In the genomic region with DNA sequence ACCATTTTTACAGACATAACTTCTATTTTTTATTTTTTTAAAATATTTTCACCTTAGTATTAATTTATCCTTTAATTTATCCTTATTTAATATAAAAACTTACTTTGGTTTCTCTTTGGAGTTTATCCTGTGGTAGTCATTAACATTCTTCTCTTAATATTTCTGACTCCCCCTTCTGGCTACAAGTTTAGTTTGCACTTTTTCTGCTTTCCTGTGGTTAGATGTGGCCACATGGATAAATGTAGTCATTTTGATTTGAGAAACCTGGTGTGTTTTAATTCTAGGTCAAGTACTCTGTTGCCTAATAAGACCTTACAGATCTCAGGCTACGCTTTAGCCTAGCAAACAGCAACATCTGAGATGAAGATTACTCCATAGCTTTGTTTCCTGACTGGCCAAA, we compare ENCODE assay signal across 1 cellular context.
TF ChIP-seq lines count a peak whose summit lies in the region.

No MANE protein-coding gene starts in this region.

TF ChIP-seq in GM23338, 12 proteins besides CTCF, POLR2A, EP300 and RAD21 (continued from another document):
- TF ChIP-seq ZNF462 (CRISPR knock-in tag; IDR thresholded peaks at IDR 0.05) (no peak), POLR2AphosphoS5 (IDR thresholded peaks at IDR 0.05; ENCODE audit: low read depth) (no peak), EZH2 (IDR thresholded peaks at IDR 0.05; ENCODE audit: low read depth, unreplicated experiment) (no peak), ZNF331 (CRISPR knock-in tag; IDR thresholded peaks at IDR 0.05; ENCODE audit: low read depth) (no peak), JUNB (IDR thresholded peaks at IDR 0.05; ENCODE audit: unreplicated experiment) (no peak)
